In the genomic region with DNA sequence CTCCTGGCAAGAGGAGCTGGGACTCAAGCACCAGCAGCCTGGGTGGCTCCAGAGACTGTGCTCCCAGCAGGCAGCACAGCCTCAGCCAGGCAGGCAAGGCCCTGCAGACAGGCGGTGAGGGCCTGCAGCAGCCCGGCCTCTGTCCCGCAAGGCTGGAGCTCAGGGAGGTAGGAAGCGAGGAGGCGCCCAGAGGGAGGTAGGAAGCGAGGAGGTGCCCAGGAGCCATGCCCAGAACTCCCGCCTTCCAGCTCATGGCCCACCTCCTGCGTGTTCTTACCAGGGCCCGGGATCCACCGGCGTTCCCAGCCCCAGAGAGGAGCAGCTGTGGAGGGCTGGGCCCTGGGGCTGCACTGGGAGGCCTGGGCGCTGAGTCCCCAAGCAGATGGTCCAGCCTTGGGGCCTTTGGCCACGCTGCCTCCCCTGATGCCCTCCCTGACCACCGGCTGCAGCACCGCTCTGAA, we compare ENCODE assay signal across 13 cellular contexts.
"Had no signal": no experiment of that assay in that cellular context is flagged by ENCODE, and none has a peak within 500 bp of the region (broad histone marks: within the 10 kb centered on the region; RNA-seq: fewer than 3 reads in every experiment).

No MANE protein-coding gene starts in this region.

- DNase-seq: activated CD4-positive, alpha-beta memory T cell treated with anti-CD3 and anti-CD28 coated beads, Interleukin-2, amount 10 ng/mL, durations not matched to agents 7 days and 5 days; activated CD4-positive, alpha-beta T cell treated with anti-CD3 and anti-CD28 coated beads for 36 hours; cerebellar nuclear complex; dermis blood vessel endothelial cell; hippocampal formation; naive thymus-derived CD4-positive, alpha-beta T cell; stimulated activated CD4-positive, alpha-beta T cell treated with anti-CD3 and anti-CD28 coated beads, Interleukin-2, amount 100 ng/mL, for 48 hours; stimulated activated CD8-positive, alpha-beta memory T cell treated with anti-CD3 and anti-CD28 coated beads, Interleukin-4, amount 100 ng/mL, for 48 hours; testis had no signal

- H3K9me3 ChIP-seq: neutrophil, testis had no signal

- H3K9me3 Mint-ChIP-seq: activated CD4-positive, alpha-beta memory T cell treated with anti-CD3 and anti-CD28 coated beads, Interleukin-2, amount 10 ng/mL, durations not matched to agents 7 days and 5 days had no signal

- H3K4me3 Mint-ChIP-seq: activated CD4-positive, alpha-beta memory T cell treated with anti-CD3 and anti-CD28 coated beads, Interleukin-2, amount 10 ng/mL, durations not matched to agents 7 days and 5 days; activated CD4-positive, alpha-beta T cell treated with anti-CD3 and anti-CD28 coated beads for 36 hours; activated naive CD8-positive, alpha-beta T cell; brain; naive thymus-derived CD4-positive, alpha-beta T cell; stimulated activated naive CD8-positive, alpha-beta T cell treated with anti-CD3 and anti-CD28 coated beads, Interleukin-15, Interleukin-2, amounts not matched to agents 100 ng/mL and 50 ng/mL, for 24 hours had no signal

- H3K36me3 Mint-ChIP-seq: activated naive CD8-positive, alpha-beta T cell; brain; naive thymus-derived CD4-positive, alpha-beta T cell had no signal

- H3K4me1 Mint-ChIP-seq: activated CD4-positive, alpha-beta memory T cell treated with anti-CD3 and anti-CD28 coated beads, Interleukin-2, amount 10 ng/mL, durations not matched to agents 7 days and 5 days; activated CD4-positive, alpha-beta T cell treated with anti-CD3 and anti-CD28 coated beads for 36 hours; naive thymus-derived CD4-positive, alpha-beta T cell had no signal

- H3K4me1 ChIP-seq: testis had no signal

- ATAC-seq: activated CD4-positive, alpha-beta T cell treated with anti-CD3 and anti-CD28 coated beads for 36 hours; naive thymus-derived CD4-positive, alpha-beta T cell had no signal

- H3K27me3 ChIP-seq: neutrophil, testis had no signal

- H3K27me3 Mint-ChIP-seq: activated CD4-positive, alpha-beta memory T cell treated with anti-CD3 and anti-CD28 coated beads, Interleukin-2, amount 10 ng/mL, durations not matched to agents 7 days and 5 days; activated CD4-positive, alpha-beta T cell treated with anti-CD3 and anti-CD28 coated beads for 36 hours; stimulated activated naive CD8-positive, alpha-beta T cell treated with anti-CD3 and anti-CD28 coated beads, Interleukin-15, Interleukin-2, amounts not matched to agents 100 ng/mL and 50 ng/mL, for 24 hours had no signal

- H3K4me3 ChIP-seq: testis had no signal

- H3K27ac ChIP-seq: neutrophil, testis had no signal

- H3K27ac Mint-ChIP-seq: activated CD4-positive, alpha-beta memory T cell treated with anti-CD3 and anti-CD28 coated beads, Interleukin-2, amount 10 ng/mL, durations not matched to agents 7 days and 5 days; activated CD4-positive, alpha-beta T cell treated with anti-CD3 and anti-CD28 coated beads for 36 hours; activated naive CD8-positive, alpha-beta T cell; brain; naive thymus-derived CD4-positive, alpha-beta T cell; stimulated activated naive CD8-positive, alpha-beta T cell treated with anti-CD3 and anti-CD28 coated beads, Interleukin-15, Interleukin-2, amounts not matched to agents 100 ng/mL and 50 ng/mL, for 24 hours had no signal

- H3K36me3 ChIP-seq: neutrophil had no signal
